Comparison of ENCODE assay signal across 1 cellular context in the genomic region with DNA sequence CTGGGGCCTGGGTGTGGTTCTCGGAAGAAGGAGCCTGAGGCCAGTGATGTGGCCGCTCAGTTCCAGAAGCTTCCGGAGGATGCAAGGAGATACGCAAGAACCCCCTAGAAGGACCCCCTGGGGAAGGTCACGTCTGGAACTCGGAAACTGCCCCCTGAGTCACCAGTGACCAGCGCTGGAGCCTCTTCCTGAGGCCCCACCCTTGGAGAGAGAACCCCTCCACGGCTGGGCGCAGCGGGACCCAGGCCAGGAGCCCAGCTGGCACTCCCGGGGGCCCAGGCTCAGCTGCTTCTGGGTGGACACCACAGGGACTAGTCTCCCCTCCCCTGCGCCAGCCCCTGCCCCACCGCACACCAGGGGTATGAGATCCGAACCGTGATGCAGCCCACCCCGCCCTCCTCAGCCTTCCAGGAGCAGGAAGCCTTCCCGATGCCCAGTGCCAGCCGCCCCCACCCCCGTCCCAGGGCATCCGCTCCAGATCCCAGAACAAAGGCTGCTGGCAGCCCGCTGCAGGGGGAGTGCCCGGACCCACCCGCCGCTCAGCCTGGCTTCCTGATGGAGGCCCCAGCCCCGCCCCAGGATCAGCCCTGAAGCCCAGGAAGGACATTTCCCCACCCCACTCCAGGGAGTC.
A peak's percentile ranks its signal among the peaks of the same experiment; 100 is the strongest.
TF ChIP-seq lines count a peak whose summit lies in the region.

No MANE protein-coding gene starts in this region.

TF ChIP-seq in HEK293, 187 proteins besides CTCF, POLR2A, EP300 and RAD21:
- TF ChIP-seq KLF1 (tag by site-specific recombination; IDR thresholded peaks at IDR 0.05), result peak; percentile 94
- TF ChIP-seq ZBTB1 (tag by site-specific recombination; IDR thresholded peaks at IDR 0.05), result no peak
